Comparison of ENCODE assay signal across 1 cellular context in genomic region chr3:45487508-45487907, GRCh38.
A peak's percentile ranks its signal among the peaks of the same experiment; 100 is the strongest.
TF ChIP-seq lines count a peak whose summit lies in the region.

No MANE protein-coding gene starts in this region.

TF ChIP-seq in HepG2, 621 proteins besides CTCF, POLR2A, EP300 and RAD21 (continued from another document and continues in another):
- no peak for TF ChIP-seq SUZ12 (IDR thresholded peaks at IDR 0.05; ENCODE audit: low read depth, low read length)
- TF ChIP-seq ZNF235 (CRISPR knock-in tag; IDR thresholded peaks at IDR 0.05; ENCODE audit: borderline replicate concordance) = no peak
- peak; percentile 81 for TF ChIP-seq HNF4A (CRISPR knock-in tag; IDR thresholded peaks at IDR 0.05)
- no peak for TF ChIP-seq BRD4 (CRISPR knock-in tag; IDR thresholded peaks at IDR 0.05)
- TF ChIP-seq ZNF367 (CRISPR knock-in tag; IDR thresholded peaks at IDR 0.05; ENCODE audit: borderline replicate concordance) = no peak
- no peak for TF ChIP-seq ZFP37 (CRISPR knock-in tag; IDR thresholded peaks at IDR 0.05; ENCODE audit: borderline replicate concordance)
- no peak for TF ChIP-seq ZFP1 (CRISPR knock-in tag; IDR thresholded peaks at IDR 0.05)
- TF ChIP-seq, protein P1, sequence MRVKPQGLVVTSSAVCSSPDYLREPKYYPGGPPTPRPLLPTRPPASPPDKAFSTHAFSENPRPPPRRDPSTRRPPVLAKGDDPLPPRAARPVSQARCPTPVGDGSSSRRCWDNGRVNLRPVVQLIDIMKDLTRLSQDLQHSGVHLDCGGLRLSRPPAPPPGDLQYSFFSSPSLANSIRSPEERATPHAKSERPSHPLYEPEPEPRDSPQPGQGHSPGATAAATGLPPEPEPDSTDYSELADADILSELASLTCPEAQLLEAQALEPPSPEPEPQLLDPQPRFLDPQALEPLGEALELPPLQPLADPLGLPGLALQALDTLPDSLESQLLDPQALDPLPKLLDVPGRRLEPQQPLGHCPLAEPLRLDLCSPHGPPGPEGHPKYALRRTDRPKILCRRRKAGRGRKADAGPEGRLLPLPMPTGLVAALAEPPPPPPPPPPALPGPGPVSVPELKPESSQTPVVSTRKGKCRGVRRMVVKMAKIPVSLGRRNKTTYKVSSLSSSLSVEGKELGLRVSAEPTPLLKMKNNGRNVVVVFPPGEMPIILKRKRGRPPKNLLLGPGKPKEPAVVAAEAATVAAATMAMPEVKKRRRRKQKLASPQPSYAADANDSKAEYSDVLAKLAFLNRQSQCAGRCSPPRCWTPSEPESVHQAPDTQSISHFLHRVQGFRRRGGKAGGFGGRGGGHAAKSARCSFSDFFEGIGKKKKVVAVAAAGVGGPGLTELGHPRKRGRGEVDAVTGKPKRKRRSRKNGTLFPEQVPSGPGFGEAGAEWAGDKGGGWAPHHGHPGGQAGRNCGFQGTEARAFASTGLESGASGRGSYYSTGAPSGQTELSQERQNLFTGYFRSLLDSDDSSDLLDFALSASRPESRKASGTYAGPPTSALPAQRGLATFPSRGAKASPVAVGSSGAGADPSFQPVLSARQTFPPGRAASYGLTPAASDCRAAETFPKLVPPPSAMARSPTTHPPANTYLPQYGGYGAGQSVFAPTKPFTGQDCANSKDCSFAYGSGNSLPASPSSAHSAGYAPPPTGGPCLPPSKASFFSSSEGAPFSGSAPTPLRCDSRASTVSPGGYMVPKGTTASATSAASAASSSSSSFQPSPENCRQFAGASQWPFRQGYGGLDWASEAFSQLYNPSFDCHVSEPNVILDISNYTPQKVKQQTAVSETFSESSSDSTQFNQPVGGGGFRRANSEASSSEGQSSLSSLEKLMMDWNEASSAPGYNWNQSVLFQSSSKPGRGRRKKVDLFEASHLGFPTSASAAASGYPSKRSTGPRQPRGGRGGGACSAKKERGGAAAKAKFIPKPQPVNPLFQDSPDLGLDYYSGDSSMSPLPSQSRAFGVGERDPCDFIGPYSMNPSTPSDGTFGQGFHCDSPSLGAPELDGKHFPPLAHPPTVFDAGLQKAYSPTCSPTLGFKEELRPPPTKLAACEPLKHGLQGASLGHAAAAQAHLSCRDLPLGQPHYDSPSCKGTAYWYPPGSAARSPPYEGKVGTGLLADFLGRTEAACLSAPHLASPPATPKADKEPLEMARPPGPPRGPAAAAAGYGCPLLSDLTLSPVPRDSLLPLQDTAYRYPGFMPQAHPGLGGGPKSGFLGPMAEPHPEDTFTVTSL (CRISPR knock-in tag; IDR thresholded peaks at IDR 0.05; ENCODE audit: borderline replicate concordance) = peak; percentile 52; the same call in 1 of the 2 replicates
- TF ChIP-seq SIN3B (IDR thresholded peaks at IDR 0.05; ENCODE audit: low read length) = no peak
- TF ChIP-seq FOXJ3 (CRISPR knock-in tag; IDR thresholded peaks at IDR 0.05; ENCODE audit: borderline replicate concordance) = peak; percentile 16; the same call in 1 of the 2 replicates
- TF ChIP-seq ZNF790 (CRISPR knock-in tag; IDR thresholded peaks at IDR 0.05; ENCODE audit: borderline replicate concordance) = no peak
- TF ChIP-seq, protein P2, sequence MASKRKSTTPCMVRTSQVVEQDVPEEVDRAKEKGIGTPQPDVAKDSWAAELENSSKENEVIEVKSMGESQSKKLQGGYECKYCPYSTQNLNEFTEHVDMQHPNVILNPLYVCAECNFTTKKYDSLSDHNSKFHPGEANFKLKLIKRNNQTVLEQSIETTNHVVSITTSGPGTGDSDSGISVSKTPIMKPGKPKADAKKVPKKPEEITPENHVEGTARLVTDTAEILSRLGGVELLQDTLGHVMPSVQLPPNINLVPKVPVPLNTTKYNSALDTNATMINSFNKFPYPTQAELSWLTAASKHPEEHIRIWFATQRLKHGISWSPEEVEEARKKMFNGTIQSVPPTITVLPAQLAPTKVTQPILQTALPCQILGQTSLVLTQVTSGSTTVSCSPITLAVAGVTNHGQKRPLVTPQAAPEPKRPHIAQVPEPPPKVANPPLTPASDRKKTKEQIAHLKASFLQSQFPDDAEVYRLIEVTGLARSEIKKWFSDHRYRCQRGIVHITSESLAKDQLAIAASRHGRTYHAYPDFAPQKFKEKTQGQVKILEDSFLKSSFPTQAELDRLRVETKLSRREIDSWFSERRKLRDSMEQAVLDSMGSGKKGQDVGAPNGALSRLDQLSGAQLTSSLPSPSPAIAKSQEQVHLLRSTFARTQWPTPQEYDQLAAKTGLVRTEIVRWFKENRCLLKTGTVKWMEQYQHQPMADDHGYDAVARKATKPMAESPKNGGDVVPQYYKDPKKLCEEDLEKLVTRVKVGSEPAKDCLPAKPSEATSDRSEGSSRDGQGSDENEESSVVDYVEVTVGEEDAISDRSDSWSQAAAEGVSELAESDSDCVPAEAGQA (IDR thresholded peaks at IDR 0.05; ENCODE audit: low read depth) = no peak
- TF ChIP-seq, protein P2 (CRISPR knock-in tag; IDR thresholded peaks at IDR 0.05; ENCODE audit: borderline replicate concordance) = no peak
- TF ChIP-seq CEBPZ (IDR thresholded peaks at IDR 0.05; ENCODE audit: low read length) = no peak
- no peak for TF ChIP-seq SMAD9 (CRISPR knock-in tag; IDR thresholded peaks at IDR 0.05)
- 0 out of 2 replicates have a peak, but pooled peaks have one; percentile 49 for TF ChIP-seq ZBTB37 (CRISPR knock-in tag; IDR thresholded peaks at IDR 0.05)
- TF ChIP-seq ZMAT3 (CRISPR knock-in tag; conservative IDR thresholded peaks at IDR 0.05) = no peak
- peak; percentile 62 for TF ChIP-seq SOX5 (CRISPR knock-in tag; IDR thresholded peaks at IDR 0.05; ENCODE audit: borderline replicate concordance)
- TF ChIP-seq ATF1 (CRISPR knock-in tag; IDR thresholded peaks at IDR 0.05) = 0 out of 2 replicates have a peak, but pooled peaks have one; percentile 19
- TF ChIP-seq ZNF430 (CRISPR knock-in tag; IDR thresholded peaks at IDR 0.05) = no peak
- no peak for TF ChIP-seq XRCC5 (optimal IDR thresholded peaks at IDR 0.05; ENCODE audit: low read length)
- TF ChIP-seq ZSCAN22 (CRISPR knock-in tag; IDR thresholded peaks at IDR 0.05) = no peak
- TF ChIP-seq SOX13 (IDR thresholded peaks at IDR 0.05) = no peak
- TF ChIP-seq SOX13 (CRISPR knock-in tag; conservative IDR thresholded peaks at IDR 0.05 in 1 of 2, IDR thresholded peaks at IDR 0.05 in 1 of 2) = 0 out of 4 replicates have a peak, but pooled peaks of 1 of the 2 experiments have one; percentile 45
- no peak for TF ChIP-seq JUN (CRISPR knock-in tag; IDR thresholded peaks at IDR 0.05)
- TF ChIP-seq RBM39 (IDR thresholded peaks at IDR 0.05; ENCODE audit: low read depth, low read length, poor library complexity, severe bottlenecking) = no peak
- no peak for TF ChIP-seq ZNF589 (CRISPR knock-in tag; conservative IDR thresholded peaks at IDR 0.05)
- TF ChIP-seq, protein P3, sequence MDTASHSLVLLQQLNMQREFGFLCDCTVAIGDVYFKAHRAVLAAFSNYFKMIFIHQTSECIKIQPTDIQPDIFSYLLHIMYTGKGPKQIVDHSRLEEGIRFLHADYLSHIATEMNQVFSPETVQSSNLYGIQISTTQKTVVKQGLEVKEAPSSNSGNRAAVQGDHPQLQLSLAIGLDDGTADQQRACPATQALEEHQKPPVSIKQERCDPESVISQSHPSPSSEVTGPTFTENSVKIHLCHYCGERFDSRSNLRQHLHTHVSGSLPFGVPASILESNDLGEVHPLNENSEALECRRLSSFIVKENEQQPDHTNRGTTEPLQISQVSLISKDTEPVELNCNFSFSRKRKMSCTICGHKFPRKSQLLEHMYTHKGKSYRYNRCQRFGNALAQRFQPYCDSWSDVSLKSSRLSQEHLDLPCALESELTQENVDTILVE (CRISPR knock-in tag; IDR thresholded peaks at IDR 0.05) = no peak
- TF ChIP-seq SCMH1 (CRISPR knock-in tag; IDR thresholded peaks at IDR 0.05; ENCODE audit: borderline replicate concordance) = no peak
- TF ChIP-seq ZBTB7B (CRISPR knock-in tag; IDR thresholded peaks at IDR 0.05) = peak; percentile 18; the same call in 1 of the 2 replicates
- peak; percentile 73 for TF ChIP-seq CEBPG (CRISPR knock-in tag; IDR thresholded peaks at IDR 0.05)
- no peak for TF ChIP-seq CBX2 (IDR thresholded peaks at IDR 0.05; ENCODE audit: low read depth, low read length)
- TF ChIP-seq CBX2 (CRISPR knock-in tag; IDR thresholded peaks at IDR 0.05; ENCODE audit: low read depth) = no peak
- no peak for TF ChIP-seq MLX (CRISPR knock-in tag; IDR thresholded peaks at IDR 0.05)
- TF ChIP-seq DPF2 (CRISPR knock-in tag; IDR thresholded peaks at IDR 0.05; ENCODE audit: borderline replicate concordance, low read depth) = 0 out of 2 replicates have a peak, but pooled peaks have one; percentile 20
- TF ChIP-seq NKX3-1 (CRISPR knock-in tag; IDR thresholded peaks at IDR 0.05) = no peak
